In genomic region chr13:23320926-23321533, GRCh38 we compare ENCODE assay signal across 9 cellular contexts.
DNase-seq lines count a peak whose midpoint lies in the region; ATAC-seq and TF ChIP-seq lines count a peak whose summit lies in the region.
"Had no signal": no experiment of that assay in that cellular context is flagged by ENCODE, and none has a peak within 500 bp of the region (broad histone marks: within the 10 kb centered on the region; RNA-seq: fewer than 3 reads in every experiment).

No MANE protein-coding gene starts in this region.

- H3K27me3 Mint-ChIP-seq in activated T-helper 1 cell treated with anti-CD3 and anti-CD28 coated beads, Interleukin-12 subunit alpha, Interleukin-12 subunit beta, Interleukin-2, Interleukin-4 antibody, amounts not matched to agents 30 ng/mL and 10 ng/mL and 1 ng/mL, durations not matched to agents 14 hours and 24 hours and 36 hours (ENCODE audit: insufficient read depth): peaks cover 8% of the 10 kb centered on the region
- H3K27me3 Mint-ChIP-seq in nephron (ENCODE audit: low read depth): no peaks in the 10 kb centered on the region

- no peak for DNase-seq in activated T-helper 1 cell treated with anti-CD3 and anti-CD28 coated beads, Interleukin-12 subunit alpha, Interleukin-12 subunit beta, Interleukin-2, Interleukin-4 antibody, amounts not matched to agents 30 ng/mL and 10 ng/mL and 1 ng/mL, durations not matched to agents 14 hours and 24 hours and 36 hours (ENCODE audit: low spot score)
- DNase-seq in Ammon's horn (ENCODE audit: low spot score): no peak
- DNase-seq in NCI-H1417 (lab: John Stamatoyannopoulos, UW): no peak
- no peak for DNase-seq in caudate nucleus (lab: John Stamatoyannopoulos, UW)

- intact Hi-C loops in activated T-helper 1 cell treated with anti-CD3 and anti-CD28 coated beads, Interleukin-12 subunit alpha, Interleukin-12 subunit beta, Interleukin-2, Interleukin-4 antibody, amounts not matched to agents 30 ng/mL and 10 ng/mL and 1 ng/mL, durations not matched to agents 14 hours and 24 hours and 36 hours (cut with micrococcal nuclease): loop anchor here (2.0 kb wide), 1 partner anchor 54 kb away; no protein-coding TSS in a partner anchor

- TF ChIP-seq CTCF in nephron (IDR thresholded peaks at IDR 0.05; ENCODE audit: unreplicated experiment in 3 of 3): no peak

- H3K4me3 Mint-ChIP-seq in activated T-helper 1 cell treated with anti-CD3 and anti-CD28 coated beads, Interleukin-12 subunit alpha, Interleukin-12 subunit beta, Interleukin-2, Interleukin-4 antibody, amounts not matched to agents 30 ng/mL and 10 ng/mL and 1 ng/mL, durations not matched to agents 14 hours and 24 hours and 36 hours: peak overlapping the region; percentile 5
- H3K4me3 Mint-ChIP-seq in nephron: peak overlapping the region in 2 of 3 experiments; percentile 56 to 65

- no peak overlapping the region for H3K27ac ChIP-seq in caudate nucleus (ENCODE audit: low read depth, low read length)
- H3K27ac ChIP-seq: cardiac muscle cell had no signal

- peak; percentile 11 for ATAC-seq in GM19023 (IDR thresholded peaks at IDR 0.05; ENCODE audit: unreplicated experiment)
- ATAC-seq in HG02678 (IDR thresholded peaks at IDR 0.05; ENCODE audit: unreplicated experiment): peak; percentile 15
- no peak for ATAC-seq in HG02840 (IDR thresholded peaks at IDR 0.05; ENCODE audit: low FRiP score, unreplicated experiment)

- no peak overlapping the region for H3K27ac Mint-ChIP-seq in activated T-helper 1 cell treated with anti-CD3 and anti-CD28 coated beads, Interleukin-12 subunit alpha, Interleukin-12 subunit beta, Interleukin-2, Interleukin-4 antibody, amounts not matched to agents 30 ng/mL and 10 ng/mL and 1 ng/mL, durations not matched to agents 14 hours and 24 hours and 36 hours
- peak overlapping the region; percentile 7 to 90 (median 34) for H3K27ac Mint-ChIP-seq in nephron

- H3K4me1 Mint-ChIP-seq in activated T-helper 1 cell treated with anti-CD3 and anti-CD28 coated beads, Interleukin-12 subunit alpha, Interleukin-12 subunit beta, Interleukin-2, Interleukin-4 antibody, amounts not matched to agents 30 ng/mL and 10 ng/mL and 1 ng/mL, durations not matched to agents 14 hours and 24 hours and 36 hours (ENCODE audit: low read depth): peaks cover 56% of the 10 kb centered on the region
- peaks cover 43% of the 10 kb centered on the region for H3K4me1 Mint-ChIP-seq in nephron

- no peaks in the 10 kb centered on the region for H3K9me3 Mint-ChIP-seq in activated T-helper 1 cell treated with anti-CD3 and anti-CD28 coated beads, Interleukin-12 subunit alpha, Interleukin-12 subunit beta, Interleukin-2, Interleukin-4 antibody, amounts not matched to agents 30 ng/mL and 10 ng/mL and 1 ng/mL, durations not matched to agents 14 hours and 24 hours and 36 hours
- H3K9me3 Mint-ChIP-seq in nephron: no peaks in the 10 kb centered on the region

- peaks cover 1% of the 10 kb centered on the region for H3K36me3 Mint-ChIP-seq in activated T-helper 1 cell treated with anti-CD3 and anti-CD28 coated beads, Interleukin-12 subunit alpha, Interleukin-12 subunit beta, Interleukin-2, Interleukin-4 antibody, amounts not matched to agents 30 ng/mL and 10 ng/mL and 1 ng/mL, durations not matched to agents 14 hours and 24 hours and 36 hours (ENCODE audit: low read depth)
- no peaks in the 10 kb centered on the region for H3K36me3 Mint-ChIP-seq in nephron (ENCODE audit: low read depth)
